In the genomic region with DNA sequence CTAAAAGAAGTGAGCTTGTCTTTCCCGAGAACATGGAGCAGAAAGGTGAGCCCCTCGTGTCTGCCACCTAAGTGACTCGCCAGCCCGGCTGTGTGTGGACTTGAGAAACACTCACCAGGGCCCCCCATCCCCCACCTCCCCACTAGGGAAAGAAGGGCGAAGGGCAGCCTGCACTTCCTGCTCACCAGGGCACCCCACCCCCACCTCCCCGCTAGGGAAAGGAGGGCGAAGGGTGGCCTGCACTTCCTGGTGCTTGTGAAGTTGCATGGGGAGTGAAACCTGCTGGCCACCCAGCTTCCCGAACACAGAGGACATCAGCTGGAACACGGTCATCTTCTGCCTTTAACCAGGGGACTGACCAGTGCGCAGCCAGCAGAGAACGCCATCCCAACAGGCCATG, we compare ENCODE assay signal across 29 cellular contexts.
"Had no signal": no experiment of that assay in that cellular context is flagged by ENCODE, and none has a peak within 500 bp of the region (broad histone marks: within the 10 kb centered on the region; RNA-seq: fewer than 3 reads in every experiment).

No MANE protein-coding gene starts in this region.

- H3K4me1 ChIP-seq: ascending aorta had no signal

- ATAC-seq: activated CD8-positive, alpha-beta memory T cell treated with anti-CD3 and anti-CD28 coated beads, Interleukin-2, amount 10 ng/mL, durations not matched to agents 7 days and 5 days; activated CD8-positive, alpha-beta T cell treated with anti-CD3 and anti-CD28 coated beads for 36 hours; activated naive CD8-positive, alpha-beta T cell treated with anti-CD3 and anti-CD28 coated beads, Interleukin-2, amount 50 U/mL, for 24 hours; activated T-cell treated with anti-CD3 and anti-CD28 coated beads, Interleukin-2, amount 50 U/mL, for 4 hours; activated T-cell treated with anti-CD3 and anti-CD28 coated beads, Interleukin-2, amount 50 U/mL, for 72 hours; activated T-helper 17 cell treated with anti-CD3 and anti-CD28 coated beads, Interleukin-2, amount 50 U/mL, for 72 hours had no signal

- H3K36me3 ChIP-seq: ascending aorta, cardiac muscle cell had no signal

- DNase-seq: activated B cell treated with CpG ODN at 0.5 μM for 24 hours; activated CD4-positive, alpha-beta memory T cell treated with anti-CD3 and anti-CD28 coated beads for 36 hours; activated CD4-positive, alpha-beta T cell treated with anti-CD3 and anti-CD28 coated beads for 4 hours; activated CD4-positive, alpha-beta T cell treated with anti-CD3 and anti-CD28 coated beads, Interleukin-2, amount 10 ng/mL, durations not matched to agents 24 days and 14 days; activated CD4-positive, alpha-beta T cell treated with anti-CD3 and anti-CD28 coated beads, Interleukin-2, amount 50 U/mL, for 1 hour; activated CD4-positive, alpha-beta T cell treated with anti-CD3 and anti-CD28 coated beads, Interleukin-2, amount 50 U/mL, for 4 hours; activated CD4-positive, CD25-positive, alpha-beta regulatory T cell treated with anti-CD3 and anti-CD28 coated beads, Interleukin-2, amount 50 U/mL, for 72 hours; activated CD8-positive, alpha-beta memory T cell treated with anti-CD3 and anti-CD28 coated beads, Interleukin-2, amount 10 ng/mL, durations not matched to agents 7 days and 5 days; activated CD8-positive, alpha-beta T cell treated with anti-CD3 and anti-CD28 coated beads for 36 hours; activated effector memory CD4-positive, alpha-beta T cell treated with anti-CD3 and anti-CD28 coated beads, Interleukin-2, amount 50 U/mL, for 16 hours; activated naive CD4-positive, alpha-beta T cell treated with anti-CD3 and anti-CD28 coated beads, Interleukin-2, amount 10 ng/mL, durations not matched to agents 7 days and 5 days; activated naive CD4-positive, alpha-beta T cell treated with Interleukin-2 at 50 U/mL for 16 hours; activated naive CD8-positive, alpha-beta T cell treated with anti-CD3 and anti-CD28 coated beads, Interleukin-2, amount 10 ng/mL, durations not matched to agents 7 days and 5 days; activated naive CD8-positive, alpha-beta T cell treated with anti-CD3 and anti-CD28 coated beads, Interleukin-2, amount 50 U/mL, for 24 hours; activated T-cell treated with anti-CD3 and anti-CD28 coated beads for 4 hours; activated T-cell treated with anti-CD3 and anti-CD28 coated beads, Interleukin-2, amount 50 U/mL, for 1 hour; activated T-cell treated with anti-CD3 and anti-CD28 coated beads, Interleukin-2, amount 50 U/mL, for 4 hours; activated T-cell treated with anti-CD3 and anti-CD28 coated beads, Interleukin-2, amount 50 U/mL, for 72 hours; amygdala; anterior cingulate cortex; caudate nucleus; cerebellar nuclear complex; T-helper 1 cell; T-helper 2 cell; T-helper 9 cell had no signal

- H3K4me3 ChIP-seq: ascending aorta, cardiac muscle cell had no signal

- H3K27me3 ChIP-seq: ascending aorta, cardiac muscle cell had no signal

- H3K27ac ChIP-seq: ascending aorta, cardiac muscle cell, VCaP had no signal
